In genomic region chr1:20661235-20662109, GRCh38 we compare ENCODE assay signal across 8 cellular contexts. TPM values are rescaled to one million over a fixed set of nuclear protein-coding genes. Genes with fewer than 3 reads are reported as not detected.
DNase-seq lines count a peak whose midpoint lies in the region; FAIRE-seq and TF ChIP-seq lines count a peak whose summit lies in the region.

TSS of gene DDOST (minus strand) at chr1:20661369. CDS start at chr1:20661350, 19 bp downstream.

- TF ChIP-seq EP300 in H1 (IDR thresholded peaks at IDR 0.05; ENCODE audit: borderline replicate concordance in 1 of 2, low read depth in 2 of 2, low read length in 2 of 2) = no peak

- no peaks in the 10 kb centered on the region for H3K27me3 ChIP-seq in H1 (replicated peaks in 1 of 4; ENCODE audit: control insufficient read depth in 3 of 4, extremely low read depth in 1 of 4, insufficient read depth in 3 of 4, low read length in 3 of 4)
- no peaks in the 10 kb centered on the region for H3K27me3 ChIP-seq in mesenchymal stem cell (ENCODE audit: control insufficient read depth in 1 of 2, insufficient read depth in 1 of 2, low read length in 2 of 2)

- no peak within 1 kb of the TSS for H3K14ac ChIP-seq in H1 (ENCODE audit: insufficient read length)
- peak within 1 kb of the TSS in 1 of 2 experiments; percentile 87 for H3K14ac ChIP-seq in mesenchymal stem cell (ENCODE audit: low read length in 2 of 2)

- H3K4me1 ChIP-seq in H1 (replicated peaks in 1 of 4; ENCODE audit: control insufficient read depth in 3 of 4, insufficient read depth in 4 of 4, low read length in 3 of 4) (peaks cover 0 to 9% (median 4%) of the 10 kb centered on the region in 4 experiments; a peak in 4 of 7 replicates), mesenchymal stem cell (ENCODE audit: control insufficient read depth, insufficient read depth, low read depth, low read length) (peaks cover 12% of the 10 kb centered on the region)

- H3K4me2 ChIP-seq in H1 (ENCODE audit: insufficient read depth in 1 of 2, low read depth in 2 of 2, low read length in 2 of 2) (peak within 1 kb of the TSS; percentile 75 to 89), mesenchymal stem cell (ENCODE audit: low read length, poor library complexity, severe bottlenecking) (peak within 1 kb of the TSS; percentile 64)

- no peak within 1 kb of the TSS for H2BK20ac ChIP-seq in H1 (ENCODE audit: low read length)

- H3K27ac ChIP-seq in H1 (ENCODE audit: low read depth, low read length) (peak within 1 kb of the TSS; percentile 76), mesenchymal stem cell (ENCODE audit: low read length, poor library complexity, severe bottlenecking) (peak within 1 kb of the TSS; percentile 54)

- H3K36me3 ChIP-seq in H1 (ENCODE audit: control insufficient read depth in 2 of 4, insufficient read depth in 4 of 4, low read length in 3 of 4) (peaks cover 4 to 19% (median 13%) of the 10 kb centered on the region in 4 experiments; a peak in 6 of 8 replicates), mesenchymal stem cell (ENCODE audit: control insufficient read depth in 1 of 2, insufficient read depth in 2 of 2, low read depth in 1 of 2, low read length in 2 of 2) (peaks cover 16 to 32% of the 10 kb centered on the region in 2 experiments)

- H4K91ac ChIP-seq in H1 (replicated peaks; ENCODE audit: insufficient read length, low read length) = peak within 1 kb of the TSS; percentile 82
- H4K91ac ChIP-seq in mesenchymal stem cell (ENCODE audit: low read length) = peak within 1 kb of the TSS; percentile 93

- CTCF ChIA-PET in H1 (lab: Charles Lee; ENCODE audit: partially characterized antibody) = interaction anchor here (0.6 to 2.2 kb wide), 8 partner anchors 9 to 231 kb away, joined by 3 to 8 read pairs (median 3); partner anchors contain the start of gene PINK1

- H3K9me3 ChIP-seq in H1 (ENCODE audit: insufficient read depth in 2 of 2, low read depth in 1 of 2, low read length in 1 of 2) (no peaks in the 10 kb centered on the region), mesenchymal stem cell (ENCODE audit: control insufficient read depth, low read length) (no peaks in the 10 kb centered on the region)

- peak within 1 kb of the TSS; percentile 82 to 93 (median 84) for H3K9ac ChIP-seq in H1 (replicated peaks in 1 of 4; ENCODE audit: extremely low read depth in 1 of 4, low read depth in 3 of 4, low read length in 3 of 4)
- peak within 1 kb of the TSS; percentile 90 for H3K9ac ChIP-seq in mesenchymal stem cell (ENCODE audit: low read length)

- TF ChIP-seq RAD21 in H1 (IDR thresholded peaks at IDR 0.05 in 1 of 2, conservative IDR thresholded peaks at IDR 0.05 in 1 of 2; ENCODE audit: low read depth in 2 of 2, low read length in 2 of 2) = peak in 1 of 2 experiments; percentile 14; a peak in 1 of 4 replicates

- H2BK12ac ChIP-seq in H1 (ENCODE audit: low read depth, low read length) = 0 out of 2 replicates have a peak within 1 kb of the TSS, but pooled peaks have one; percentile 29
- no peak within 1 kb of the TSS for H2BK12ac ChIP-seq in mesenchymal stem cell (ENCODE audit: low read length in 2 of 2)

- H3K4ac ChIP-seq in H1 (replicated peaks; ENCODE audit: insufficient read length, low read depth, low read length) (peak within 1 kb of the TSS; percentile 66), mesenchymal stem cell (ENCODE audit: low read depth in 1 of 2, low read length in 2 of 2) (peak within 1 kb of the TSS; percentile 29 to 81)

- no peak for TF ChIP-seq CTCF in GM20000 (IDR thresholded peaks at IDR 0.05; ENCODE audit: extremely low read depth, missing control alignments)
- peak; percentile 13 to 47 (median 23); a peak in 3 of 4 replicates for TF ChIP-seq CTCF in H1 (IDR thresholded peaks at IDR 0.05; ENCODE audit: control extremely low read depth in 1 of 3, insufficient read depth in 1 of 3, low read depth in 1 of 3, low read length in 3 of 3)

- H2BK15ac ChIP-seq in H1 (ENCODE audit: low read length) = no peak within 1 kb of the TSS
- H2BK15ac ChIP-seq in mesenchymal stem cell (ENCODE audit: low read depth, poor library complexity, severe bottlenecking) = peak within 1 kb of the TSS; percentile 2

- FAIRE-seq in H1 (lab: Jason Lieb, UNC) = peak; percentile 89

- peak in 1 of 2 experiments; percentile 86; a peak in 2 of 3 replicates for TF ChIP-seq POLR2A in H1 (IDR thresholded peaks at IDR 0.05; ENCODE audit: control extremely low read depth in 1 of 2, low read depth in 2 of 2, low read length in 2 of 2)

- H3K4me3 ChIP-seq in H1 (ENCODE audit: extremely low read depth in 1 of 4, insufficient read depth in 2 of 4, low read depth in 3 of 4, low read length in 4 of 4) = peak within 1 kb of the TSS; percentile 88 to 95 (median 91)
- H3K4me3 ChIP-seq in mesenchymal stem cell (ENCODE audit: insufficient read depth in 1 of 2, low read depth in 1 of 2, low read length in 2 of 2) = peak within 1 kb of the TSS; percentile 91 to 92

- H3K79me1 ChIP-seq in H1 (ENCODE audit: low read depth, low read length) (peaks cover 4% of the 10 kb centered on the region), mesenchymal stem cell (replicated peaks; ENCODE audit: low read length, poor library complexity, severe bottlenecking) (peaks cover 13% of the 10 kb centered on the region)

- H2AFZ ChIP-seq in H1 (ENCODE audit: low read length) (0 out of 2 replicates have a peak within 1 kb of the TSS, but pooled peaks have one; percentile 54), mesenchymal stem cell (ENCODE audit: low read depth, low read length) (peak within 1 kb of the TSS; percentile 79)

- H4K8ac ChIP-seq in H1 (ENCODE audit: extremely low read depth, insufficient read depth, low read length) (peak within 1 kb of the TSS; percentile 92; the same call in 1 of the 2 replicates), mesenchymal stem cell (ENCODE audit: low read length) (peak within 1 kb of the TSS; percentile 96)

- POLR2A ChIA-PET in H1 (lab: Charles Lee; ENCODE audit: partially characterized antibody) = interaction anchor here (0.6 to 1.8 kb wide), 11 partner anchors 20 to 141 kb away, joined by 3 to 5 read pairs (median 4); partner anchors contain the start of genes FAM43B and HP1BP3

- H4K5ac ChIP-seq in H1 (ENCODE audit: insufficient read length, low read depth, low read length) = peak within 1 kb of the TSS; percentile 71

- H2BK5ac ChIP-seq in H1 (ENCODE audit: low read depth, low read length) (peak within 1 kb of the TSS; percentile 92), mesenchymal stem cell (ENCODE audit: low read depth, low read length, poor library complexity, severe bottlenecking) (peak within 1 kb of the TSS; percentile 39)

- DNase-seq in COLO829 (ENCODE audit: low spot score) = peak; percentile 95
- peak; percentile 96 for DNase-seq in GM20000 (ENCODE audit: low spot score)
- DNase-seq in HT1080 (ENCODE audit: low read depth) = peak; percentile 99
- DNase-seq in NOMO-1 treated with DMSO at 0.1 percent for 48 hours (lab: John Stamatoyannopoulos, UW; ENCODE audit: unreplicated experiment) = peak; percentile 98
- DNase-seq in activated CD8-positive, alpha-beta memory T cell treated with anti-CD3 and anti-CD28 coated beads for 48 hours (ENCODE audit: low read depth in 2 of 3, low spot score in 2 of 3) = peak; percentile 67 to 93 (median 86)
- peak; percentile 95 to 98 for DNase-seq in H1 (ENCODE audit: low read depth in 1 of 2, low spot score in 2 of 2)
- peak; percentile 99 for DNase-seq in mesenchymal stem cell
- peak; percentile 82 for DNase-seq in stimulated activated CD8-positive, alpha-beta memory T cell treated with anti-CD3 and anti-CD28 coated beads, Interleukin-15, amount 100 ng/mL, for 1 hour (ENCODE audit: low read depth)

- peaks cover 9 to 46% of the 10 kb centered on the region in 2 experiments for H3K79me2 ChIP-seq in H1 (ENCODE audit: control insufficient read depth in 1 of 2, insufficient read depth in 2 of 2, low read length in 2 of 2)

- H3K18ac ChIP-seq in H1 (ENCODE audit: extremely low read depth, low read length) (peak within 1 kb of the TSS; percentile 95), mesenchymal stem cell (ENCODE audit: low read depth in 1 of 2, low read length in 2 of 2) (peak within 1 kb of the TSS; percentile 75 to 96)

- H2AK5ac ChIP-seq in H1 (ENCODE audit: low read depth, low read length) (no peak within 1 kb of the TSS), mesenchymal stem cell (ENCODE audit: low read length, severe bottlenecking) (peak within 1 kb of the TSS; percentile 21)

- peaks cover 4 to 10% of the 10 kb centered on the region in 2 experiments for H4K20me1 ChIP-seq in H1 (replicated peaks in 1 of 2; ENCODE audit: control insufficient read depth in 1 of 2, insufficient read depth in 2 of 2, low read length in 2 of 2)

- H3K23me2 ChIP-seq in H1 (ENCODE audit: low read depth, low read length) = peaks cover 12% of the 10 kb centered on the region

- H3K23ac ChIP-seq in H1 (ENCODE audit: insufficient read length) (no peak within 1 kb of the TSS), mesenchymal stem cell (ENCODE audit: low read length in 2 of 2) (no peak within 1 kb of the TSS)

- H2BK120ac ChIP-seq in H1 (replicated peaks; ENCODE audit: low read depth, low read length) (no peak within 1 kb of the TSS), mesenchymal stem cell (ENCODE audit: low read depth, low read length) (peak within 1 kb of the TSS; percentile 0)

- 4% methylated on average over 54 of the region's 55 CpGs; no CpG with 5 or more reads in 1 of the 2 experiments for WGBS in H1 (ENCODE audit: extremely low coverage in 1 of 2, insufficient coverage in 1 of 2, insufficient read length in 1 of 2, insufficient replicate concordance in 2 of 2, low coverage in 1 of 2, low lambda C conversion rate in 2 of 2, missing lambda C conversion rate in 1 of 2), 2 experiments
- 4% methylated on average over 42 of the region's 55 CpGs for WGBS in mesenchymal stem cell

- peak within 1 kb of the TSS; percentile 49 for H3K56ac ChIP-seq in H1 (replicated peaks; ENCODE audit: insufficient read length, low read depth, low read length)

TF ChIP-seq in H1, 55 proteins besides CTCF, POLR2A, EP300 and RAD21 (continues in another document):
- peak; percentile 86 for TF ChIP-seq EGR1 (IDR thresholded peaks at IDR 0.05; ENCODE audit: borderline replicate concordance, low read depth, low read length)
- peak; percentile 86 for TF ChIP-seq NANOG (IDR thresholded peaks at IDR 0.05; ENCODE audit: insufficient read depth, low read depth, low read length, poor library complexity, severe bottlenecking)

RNA-seq across cellular contexts. Expression of gene DDOST, which starts in this region (rescaled TPM):
- total RNA-seq in HT1080 (2014; rRNA removed; shearing (Covaris generic)) = 401 and 438 TPM in 2 replicates
- 474 and 524 TPM in 2 replicates for polyA plus RNA-seq in HT1080 (2015; cell fraction: cytosol; rRNA removed)
- polyA plus RNA-seq in HT1080 (2015; cell fraction: nucleus; rRNA removed) = 508 and 566 TPM in 2 replicates
- total RNA-seq in H1 (2021; fragmentation: NEBNext Ultra II Directional; extraction: Animal tissue kit (Norgen Biotek cat#: 25700)) = 253 and 260 TPM in 2 replicates
- 300 and 336 TPM in 2 replicates for polyA plus RNA-seq in H1 (2011; rRNA removed)
- polyA plus RNA-seq in H1 (2011; cell fraction: cytosol; rRNA removed) = 310 TPM
- 218 TPM for polyA plus RNA-seq in H1 (2011; cell fraction: nucleus; rRNA removed)
- polyA plus RNA-seq in H1 (2012, experiment 1 of 2) = 199 to 273 TPM (median 262 TPM) in 4 replicates
- 359 TPM for polyA plus RNA-seq in H1 (2012, experiment 2 of 2)
- polyA plus RNA-seq in H1 (2013, experiment 1 of 2) = 314 TPM
- 341 TPM for polyA plus RNA-seq in H1 (2013, experiment 2 of 2)
- 272 and 301 TPM in 2 replicates for polyA minus RNA-seq in H1 (2011; rRNA and poly(A)+ RNA removed)
- 158 TPM for polyA minus RNA-seq in H1 (2011; cell fraction: cytosol; rRNA and poly(A)+ RNA removed)
- 100 TPM for polyA minus RNA-seq in H1 (2011; cell fraction: nucleus; rRNA and poly(A)+ RNA removed)
- polyA plus RNA-seq in mesenchymal stem cell (2013, experiment 1 of 2) = 286 TPM
- polyA plus RNA-seq in mesenchymal stem cell (2013, experiment 2 of 2) = 285 TPM

Comparison
In these comparisons a context has a peak if more than half of its experiments do, and no peak if none do; other contexts are left out.
1. Peak in every context shown above with its lines: DNase-seq, H3K4me3 ChIP-seq and H3K27ac ChIP-seq.